Comparison of ENCODE assay signal across 11 cellular contexts in genomic region chr1:157390646-157391045, GRCh38.
DNase-seq lines count a peak whose midpoint lies in the region; ATAC-seq and TF ChIP-seq lines count a peak whose summit lies in the region.
"Had no signal": no experiment of that assay in that cellular context is flagged by ENCODE, and none has a peak within 500 bp of the region (broad histone marks: within the 10 kb centered on the region; RNA-seq: fewer than 3 reads in every experiment).

No MANE protein-coding gene starts in this region.

- TF ChIP-seq CTCF in epithelial cell of proximal tubule (conservative IDR thresholded peaks at IDR 0.05; ENCODE audit: low read depth, low read length), result no peak
- TF ChIP-seq CTCF in omental fat pad (IDR thresholded peaks at IDR 0.05), result no peak
- TF ChIP-seq CTCF in type B pancreatic cell (conservative IDR thresholded peaks at IDR 0.05), result no peak

- ATAC-seq in omental fat pad (ENCODE audit: low FRiP score) (peak; percentile 77), HG03378 (IDR thresholded peaks at IDR 0.05; ENCODE audit: unreplicated experiment) (no peak)

- H3K27ac Mint-ChIP-seq in type B pancreatic cell, result no peak overlapping the region

- no peaks in the 10 kb centered on the region for H3K4me1 Mint-ChIP-seq in type B pancreatic cell (ENCODE audit: unreplicated experiment)

- H3K4me3 ChIP-seq in epithelial cell of proximal tubule (ENCODE audit: low read depth, low read length), result no peak overlapping the region
- H3K4me3 ChIP-seq: ascending aorta, upper lobe of left lung had no signal

- peaks cover 6% of the 10 kb centered on the region for H3K9me3 Mint-ChIP-seq in type B pancreatic cell

- H3K36me3 Mint-ChIP-seq in type B pancreatic cell, result no peaks in the 10 kb centered on the region

- peaks cover 3% of the 10 kb centered on the region for H3K27me3 Mint-ChIP-seq in type B pancreatic cell

- peak; percentile 91 for DNase-seq in EL
- peak; percentile 83 for DNase-seq in RPMI7951 (ENCODE audit: low read depth)
- DNase-seq in epithelial cell of proximal tubule (ENCODE audit: low read depth), result peak; percentile 22
- no peak for DNase-seq in omental fat pad (ENCODE audit: low spot score)
- DNase-seq in NK-92 (lab: John Stamatoyannopoulos, UW; ENCODE audit: unreplicated experiment), result no peak
- DNase-seq in NAMALWA (ENCODE audit: low spot score), result no peak
- DNase-seq in type B pancreatic cell (ENCODE audit: extremely low spot score, unreplicated experiment), result no peak
- DNase-seq: NCI-H187 treated with DMSO at 0.1 percent for 48 hours, upper lobe of left lung had no signal

- no peak overlapping the region for H3K4me3 Mint-ChIP-seq in type B pancreatic cell

Comparison
In these comparisons a context has a peak if more than half of its experiments do, and no peak if none do; other contexts are left out.
1. DNase-seq: peak in EL (single experiment), RPMI7951 (single experiment) and epithelial cell of proximal tubule (single experiment); none in omental fat pad (single experiment), NK-92 (single experiment), NAMALWA (single experiment) and type B pancreatic cell (single experiment).